Comparison of ENCODE assay signal across 1 cellular context in the genomic region with DNA sequence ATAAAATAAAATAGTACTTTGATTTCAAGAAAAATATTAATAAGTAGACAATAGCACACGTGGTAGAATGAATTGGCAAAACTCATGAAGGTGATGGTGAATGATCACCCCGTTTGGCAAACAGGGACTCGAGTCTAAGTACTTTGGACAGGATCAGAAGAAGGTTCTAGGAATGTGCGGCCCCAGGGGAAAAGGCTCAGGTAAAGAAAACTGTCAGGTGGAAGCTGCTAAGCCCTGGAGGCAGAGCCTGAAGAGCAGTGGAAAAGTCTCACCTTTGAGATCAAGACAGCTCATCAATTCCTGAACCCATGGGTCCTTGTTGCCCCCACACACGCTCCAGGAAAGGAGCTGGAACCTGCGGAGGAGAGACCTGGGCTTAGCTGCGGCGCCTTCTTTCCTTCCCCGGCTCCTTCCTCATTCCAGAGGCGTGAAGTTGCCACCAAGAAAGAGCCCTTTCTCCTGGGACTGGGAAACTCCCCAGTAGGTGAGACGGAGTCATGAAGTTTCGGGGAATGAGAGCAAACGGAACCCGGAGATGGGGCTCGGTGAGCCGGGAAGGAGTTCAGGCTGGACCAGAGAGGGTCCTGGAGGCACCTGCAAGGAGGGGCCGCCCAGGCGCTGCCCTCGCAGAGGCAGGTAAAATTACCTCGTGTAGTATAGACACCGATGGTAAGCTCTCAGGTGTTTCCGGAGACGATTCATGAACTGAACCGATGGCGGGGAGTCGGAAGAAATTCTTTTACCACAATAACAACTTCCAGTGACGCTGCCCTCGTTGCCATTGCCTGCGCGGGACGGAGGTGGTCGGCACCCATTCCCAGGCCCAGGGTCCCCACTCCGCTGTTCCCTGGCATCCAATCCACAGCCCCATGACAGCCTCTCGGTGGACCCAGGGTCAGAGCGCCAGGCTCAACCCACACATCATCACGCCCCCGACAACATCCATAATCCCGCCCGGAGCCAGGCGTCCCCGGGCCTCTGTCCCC.
TF ChIP-seq lines count a peak whose summit lies in the region.

No MANE protein-coding gene starts in this region.

TF ChIP-seq in endothelial cell of umbilical vein, 7 proteins besides CTCF, POLR2A, EP300 and RAD21:
- TF ChIP-seq MYC (IDR thresholded peaks at IDR 0.05; ENCODE audit: low read depth, low read length) (no peak), FOS (IDR thresholded peaks at IDR 0.05; ENCODE audit: borderline replicate concordance, insufficient read depth, low read length) (no peak), EZH2 (IDR thresholded peaks at IDR 0.05; ENCODE audit: borderline replicate concordance, low read depth, low read length, severe bottlenecking) (peak; percentile 57)
